Comparison of ENCODE assay signal across 1 cellular context in genomic region chr4:111064342-111064993, GRCh38.
TF ChIP-seq lines count a peak whose summit lies in the region.

No MANE protein-coding gene starts in this region.

TF ChIP-seq in HEK293, 187 proteins besides CTCF, POLR2A, EP300 and RAD21 (continued from another document):
- TF ChIP-seq, protein P1, sequence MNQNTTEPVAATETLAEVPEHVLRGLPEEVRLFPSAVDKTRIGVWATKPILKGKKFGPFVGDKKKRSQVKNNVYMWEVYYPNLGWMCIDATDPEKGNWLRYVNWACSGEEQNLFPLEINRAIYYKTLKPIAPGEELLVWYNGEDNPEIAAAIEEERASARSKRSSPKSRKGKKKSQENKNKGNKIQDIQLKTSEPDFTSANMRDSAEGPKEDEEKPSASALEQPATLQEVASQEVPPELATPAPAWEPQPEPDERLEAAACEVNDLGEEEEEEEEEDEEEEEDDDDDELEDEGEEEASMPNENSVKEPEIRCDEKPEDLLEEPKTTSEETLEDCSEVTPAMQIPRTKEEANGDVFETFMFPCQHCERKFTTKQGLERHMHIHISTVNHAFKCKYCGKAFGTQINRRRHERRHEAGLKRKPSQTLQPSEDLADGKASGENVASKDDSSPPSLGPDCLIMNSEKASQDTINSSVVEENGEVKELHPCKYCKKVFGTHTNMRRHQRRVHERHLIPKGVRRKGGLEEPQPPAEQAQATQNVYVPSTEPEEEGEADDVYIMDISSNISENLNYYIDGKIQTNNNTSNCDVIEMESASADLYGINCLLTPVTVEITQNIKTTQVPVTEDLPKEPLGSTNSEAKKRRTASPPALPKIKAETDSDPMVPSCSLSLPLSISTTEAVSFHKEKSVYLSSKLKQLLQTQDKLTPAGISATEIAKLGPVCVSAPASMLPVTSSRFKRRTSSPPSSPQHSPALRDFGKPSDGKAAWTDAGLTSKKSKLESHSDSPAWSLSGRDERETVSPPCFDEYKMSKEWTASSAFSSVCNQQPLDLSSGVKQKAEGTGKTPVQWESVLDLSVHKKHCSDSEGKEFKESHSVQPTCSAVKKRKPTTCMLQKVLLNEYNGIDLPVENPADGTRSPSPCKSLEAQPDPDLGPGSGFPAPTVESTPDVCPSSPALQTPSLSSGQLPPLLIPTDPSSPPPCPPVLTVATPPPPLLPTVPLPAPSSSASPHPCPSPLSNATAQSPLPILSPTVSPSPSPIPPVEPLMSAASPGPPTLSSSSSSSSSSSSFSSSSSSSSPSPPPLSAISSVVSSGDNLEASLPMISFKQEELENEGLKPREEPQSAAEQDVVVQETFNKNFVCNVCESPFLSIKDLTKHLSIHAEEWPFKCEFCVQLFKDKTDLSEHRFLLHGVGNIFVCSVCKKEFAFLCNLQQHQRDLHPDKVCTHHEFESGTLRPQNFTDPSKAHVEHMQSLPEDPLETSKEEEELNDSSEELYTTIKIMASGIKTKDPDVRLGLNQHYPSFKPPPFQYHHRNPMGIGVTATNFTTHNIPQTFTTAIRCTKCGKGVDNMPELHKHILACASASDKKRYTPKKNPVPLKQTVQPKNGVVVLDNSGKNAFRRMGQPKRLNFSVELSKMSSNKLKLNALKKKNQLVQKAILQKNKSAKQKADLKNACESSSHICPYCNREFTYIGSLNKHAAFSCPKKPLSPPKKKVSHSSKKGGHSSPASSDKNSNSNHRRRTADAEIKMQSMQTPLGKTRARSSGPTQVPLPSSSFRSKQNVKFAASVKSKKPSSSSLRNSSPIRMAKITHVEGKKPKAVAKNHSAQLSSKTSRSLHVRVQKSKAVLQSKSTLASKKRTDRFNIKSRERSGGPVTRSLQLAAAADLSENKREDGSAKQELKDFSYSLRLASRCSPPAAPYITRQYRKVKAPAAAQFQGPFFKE (tag by site-specific recombination; IDR thresholded peaks at IDR 0.05; ENCODE audit: borderline replicate concordance) = no peak
- no peak for TF ChIP-seq ZBTB48 (tag by site-specific recombination; IDR thresholded peaks at IDR 0.05)
- no peak for TF ChIP-seq ZNF140 (tag by site-specific recombination; IDR thresholded peaks at IDR 0.05)
- TF ChIP-seq ZNF366 (tag by site-specific recombination; conservative IDR thresholded peaks at IDR 0.05) = peak; percentile 39; the same call in 1 of the 2 replicates
- no peak for TF ChIP-seq ZNF677 (tag by site-specific recombination; IDR thresholded peaks at IDR 0.05)
- TF ChIP-seq ZNF37A (tag by site-specific recombination; IDR thresholded peaks at IDR 0.05) = no peak
- no peak for TF ChIP-seq ZNF2 (tag by site-specific recombination; IDR thresholded peaks at IDR 0.05)
- no peak for TF ChIP-seq OSR2 (tag by site-specific recombination; IDR thresholded peaks at IDR 0.05)
- TF ChIP-seq ZNF248 (tag by site-specific recombination; IDR thresholded peaks at IDR 0.05) = no peak
- TF ChIP-seq, protein P2, sequence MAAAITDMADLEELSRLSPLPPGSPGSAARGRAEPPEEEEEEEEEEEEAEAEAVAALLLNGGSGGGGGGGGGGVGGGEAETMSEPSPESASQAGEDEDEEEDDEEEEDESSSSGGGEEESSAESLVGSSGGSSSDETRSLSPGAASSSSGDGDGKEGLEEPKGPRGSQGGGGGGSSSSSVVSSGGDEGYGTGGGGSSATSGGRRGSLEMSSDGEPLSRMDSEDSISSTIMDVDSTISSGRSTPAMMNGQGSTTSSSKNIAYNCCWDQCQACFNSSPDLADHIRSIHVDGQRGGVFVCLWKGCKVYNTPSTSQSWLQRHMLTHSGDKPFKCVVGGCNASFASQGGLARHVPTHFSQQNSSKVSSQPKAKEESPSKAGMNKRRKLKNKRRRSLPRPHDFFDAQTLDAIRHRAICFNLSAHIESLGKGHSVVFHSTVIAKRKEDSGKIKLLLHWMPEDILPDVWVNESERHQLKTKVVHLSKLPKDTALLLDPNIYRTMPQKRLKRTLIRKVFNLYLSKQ (tag by site-specific recombination; IDR thresholded peaks at IDR 0.05; ENCODE audit: borderline replicate concordance) = no peak
- TF ChIP-seq ZNF544 (tag by site-specific recombination; IDR thresholded peaks at IDR 0.05) = no peak
- no peak for TF ChIP-seq ZNF707 (tag by site-specific recombination; IDR thresholded peaks at IDR 0.05)
- TF ChIP-seq, protein P3, sequence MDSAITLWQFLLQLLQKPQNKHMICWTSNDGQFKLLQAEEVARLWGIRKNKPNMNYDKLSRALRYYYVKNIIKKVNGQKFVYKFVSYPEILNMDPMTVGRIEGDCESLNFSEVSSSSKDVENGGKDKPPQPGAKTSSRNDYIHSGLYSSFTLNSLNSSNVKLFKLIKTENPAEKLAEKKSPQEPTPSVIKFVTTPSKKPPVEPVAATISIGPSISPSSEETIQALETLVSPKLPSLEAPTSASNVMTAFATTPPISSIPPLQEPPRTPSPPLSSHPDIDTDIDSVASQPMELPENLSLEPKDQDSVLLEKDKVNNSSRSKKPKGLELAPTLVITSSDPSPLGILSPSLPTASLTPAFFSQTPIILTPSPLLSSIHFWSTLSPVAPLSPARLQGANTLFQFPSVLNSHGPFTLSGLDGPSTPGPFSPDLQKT (IDR thresholded peaks at IDR 0.05; ENCODE audit: borderline replicate concordance, low read depth, low read length) = no peak
- no peak for TF ChIP-seq ZFP69B (tag by site-specific recombination; IDR thresholded peaks at IDR 0.05)
- TF ChIP-seq ZNF391 (tag by site-specific recombination; IDR thresholded peaks at IDR 0.05; ENCODE audit: borderline replicate concordance, low read depth) = no peak
- TF ChIP-seq ZNF311 (tag by site-specific recombination; IDR thresholded peaks at IDR 0.05; ENCODE audit: borderline replicate concordance) = no peak
- TF ChIP-seq ZNF830 (tag by site-specific recombination; IDR thresholded peaks at IDR 0.05; ENCODE audit: low read depth) = no peak
- no peak for TF ChIP-seq ZXDB (tag by site-specific recombination; IDR thresholded peaks at IDR 0.05)
- TF ChIP-seq MZF1 (tag by site-specific recombination; IDR thresholded peaks at IDR 0.05; ENCODE audit: borderline replicate concordance) = no peak
- TF ChIP-seq ZNF558 (tag by site-specific recombination; IDR thresholded peaks at IDR 0.05) = no peak
- TF ChIP-seq ZBTB21 (tag by site-specific recombination; IDR thresholded peaks at IDR 0.05) = 0 out of 2 replicates have a peak, but pooled peaks have one; percentile 17
- no peak for TF ChIP-seq ZNF239 (tag by site-specific recombination; IDR thresholded peaks at IDR 0.05)
- no peak for TF ChIP-seq HOXD13 (CRISPR knock-in tag; IDR thresholded peaks at IDR 0.05; ENCODE audit: borderline replicate concordance)
- TF ChIP-seq KLF7 (tag by site-specific recombination; IDR thresholded peaks at IDR 0.05; ENCODE audit: borderline replicate concordance) = no peak
- peak; percentile 50 for TF ChIP-seq GLIS1 (tag by site-specific recombination; IDR thresholded peaks at IDR 0.05)
- TF ChIP-seq, protein P4, sequence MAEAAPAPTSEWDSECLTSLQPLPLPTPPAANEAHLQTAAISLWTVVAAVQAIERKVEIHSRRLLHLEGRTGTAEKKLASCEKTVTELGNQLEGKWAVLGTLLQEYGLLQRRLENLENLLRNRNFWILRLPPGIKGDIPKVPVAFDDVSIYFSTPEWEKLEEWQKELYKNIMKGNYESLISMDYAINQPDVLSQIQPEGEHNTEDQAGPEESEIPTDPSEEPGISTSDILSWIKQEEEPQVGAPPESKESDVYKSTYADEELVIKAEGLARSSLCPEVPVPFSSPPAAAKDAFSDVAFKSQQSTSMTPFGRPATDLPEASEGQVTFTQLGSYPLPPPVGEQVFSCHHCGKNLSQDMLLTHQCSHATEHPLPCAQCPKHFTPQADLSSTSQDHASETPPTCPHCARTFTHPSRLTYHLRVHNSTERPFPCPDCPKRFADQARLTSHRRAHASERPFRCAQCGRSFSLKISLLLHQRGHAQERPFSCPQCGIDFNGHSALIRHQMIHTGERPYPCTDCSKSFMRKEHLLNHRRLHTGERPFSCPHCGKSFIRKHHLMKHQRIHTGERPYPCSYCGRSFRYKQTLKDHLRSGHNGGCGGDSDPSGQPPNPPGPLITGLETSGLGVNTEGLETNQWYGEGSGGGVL (tag by site-specific recombination; IDR thresholded peaks at IDR 0.05) = peak; percentile 95
- TF ChIP-seq ZNF266 (tag by site-specific recombination; IDR thresholded peaks at IDR 0.05; ENCODE audit: low read depth) = no peak
TF ChIP-seq in HEK293: peak in this region for 5.
